ENCODE assay signal across 1 cellular context in the genomic region with DNA sequence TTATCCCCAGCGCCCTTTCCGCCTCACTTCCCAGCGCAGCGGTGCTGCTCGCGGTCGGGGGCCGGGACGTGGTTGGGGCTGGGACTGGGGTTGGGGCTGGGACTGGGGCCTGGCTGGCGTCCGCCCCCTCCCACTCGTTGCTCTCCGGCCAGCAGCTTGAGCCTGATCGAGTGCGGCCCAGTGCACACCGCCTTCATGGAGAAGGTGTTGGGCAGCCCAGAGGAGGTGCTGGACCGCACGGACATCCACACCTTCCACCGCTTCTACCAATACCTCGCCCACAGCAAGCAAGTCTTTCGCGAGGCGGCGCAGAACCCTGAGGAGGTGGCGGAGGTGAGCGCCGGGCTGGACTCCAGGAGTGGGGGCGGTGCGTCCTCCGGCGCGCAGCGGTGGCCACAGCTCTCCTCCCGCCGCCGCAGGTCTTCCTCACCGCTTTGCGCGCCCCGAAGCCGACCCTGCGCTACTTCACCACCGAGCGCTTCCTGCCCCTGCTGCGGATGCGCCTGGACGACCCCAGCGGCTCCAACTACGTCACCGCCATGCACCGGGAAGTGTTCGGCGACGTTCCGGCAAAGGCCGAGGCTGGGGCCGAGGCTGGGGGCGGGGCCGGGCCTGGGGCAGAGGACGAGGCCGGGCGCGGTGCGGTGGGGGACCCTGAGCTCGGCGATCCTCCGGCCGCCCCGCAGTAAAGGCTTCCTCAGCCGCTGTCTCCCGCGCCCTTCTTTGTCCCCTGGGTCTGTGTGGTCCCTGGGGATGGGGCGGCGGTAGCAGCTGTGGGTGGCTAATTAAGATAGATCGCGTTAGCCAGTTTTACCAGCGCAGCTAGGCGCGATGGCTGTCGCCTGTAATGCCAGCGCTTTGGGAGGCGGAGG.
TF ChIP-seq lines count a peak whose summit lies in the region.

No MANE protein-coding gene starts in this region.

TF ChIP-seq in GM12878, 131 proteins besides CTCF, POLR2A, EP300 and RAD21 (continues in another document):
- TF ChIP-seq NRF1 (conservative IDR thresholded peaks at IDR 0.05; ENCODE audit: low read depth, low read length): no peak
- TF ChIP-seq SMARCA5 (IDR thresholded peaks at IDR 0.05): no peak
- no peak for TF ChIP-seq RFX5 (IDR thresholded peaks at IDR 0.05; ENCODE audit: low read depth, low read length)
- no peak for TF ChIP-seq ZZZ3 (IDR thresholded peaks at IDR 0.05; ENCODE audit: control insufficient read depth, insufficient read length, low read depth)
- no peak for TF ChIP-seq ASH2L (IDR thresholded peaks at IDR 0.05; ENCODE audit: borderline replicate concordance, low read depth)
- TF ChIP-seq, protein P1, sequence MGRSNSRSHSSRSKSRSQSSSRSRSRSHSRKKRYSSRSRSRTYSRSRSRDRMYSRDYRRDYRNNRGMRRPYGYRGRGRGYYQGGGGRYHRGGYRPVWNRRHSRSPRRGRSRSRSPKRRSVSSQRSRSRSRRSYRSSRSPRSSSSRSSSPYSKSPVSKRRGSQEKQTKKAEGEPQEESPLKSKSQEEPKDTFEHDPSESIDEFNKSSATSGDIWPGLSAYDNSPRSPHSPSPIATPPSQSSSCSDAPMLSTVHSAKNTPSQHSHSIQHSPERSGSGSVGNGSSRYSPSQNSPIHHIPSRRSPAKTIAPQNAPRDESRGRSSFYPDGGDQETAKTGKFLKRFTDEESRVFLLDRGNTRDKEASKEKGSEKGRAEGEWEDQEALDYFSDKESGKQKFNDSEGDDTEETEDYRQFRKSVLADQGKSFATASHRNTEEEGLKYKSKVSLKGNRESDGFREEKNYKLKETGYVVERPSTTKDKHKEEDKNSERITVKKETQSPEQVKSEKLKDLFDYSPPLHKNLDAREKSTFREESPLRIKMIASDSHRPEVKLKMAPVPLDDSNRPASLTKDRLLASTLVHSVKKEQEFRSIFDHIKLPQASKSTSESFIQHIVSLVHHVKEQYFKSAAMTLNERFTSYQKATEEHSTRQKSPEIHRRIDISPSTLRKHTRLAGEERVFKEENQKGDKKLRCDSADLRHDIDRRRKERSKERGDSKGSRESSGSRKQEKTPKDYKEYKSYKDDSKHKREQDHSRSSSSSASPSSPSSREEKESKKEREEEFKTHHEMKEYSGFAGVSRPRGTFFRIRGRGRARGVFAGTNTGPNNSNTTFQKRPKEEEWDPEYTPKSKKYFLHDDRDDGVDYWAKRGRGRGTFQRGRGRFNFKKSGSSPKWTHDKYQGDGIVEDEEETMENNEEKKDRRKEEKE (IDR thresholded peaks at IDR 0.05): no peak
- TF ChIP-seq NFYA (IDR thresholded peaks at IDR 0.05; ENCODE audit: borderline replicate concordance, low read depth, low read length): no peak
- TF ChIP-seq, protein P2, sequence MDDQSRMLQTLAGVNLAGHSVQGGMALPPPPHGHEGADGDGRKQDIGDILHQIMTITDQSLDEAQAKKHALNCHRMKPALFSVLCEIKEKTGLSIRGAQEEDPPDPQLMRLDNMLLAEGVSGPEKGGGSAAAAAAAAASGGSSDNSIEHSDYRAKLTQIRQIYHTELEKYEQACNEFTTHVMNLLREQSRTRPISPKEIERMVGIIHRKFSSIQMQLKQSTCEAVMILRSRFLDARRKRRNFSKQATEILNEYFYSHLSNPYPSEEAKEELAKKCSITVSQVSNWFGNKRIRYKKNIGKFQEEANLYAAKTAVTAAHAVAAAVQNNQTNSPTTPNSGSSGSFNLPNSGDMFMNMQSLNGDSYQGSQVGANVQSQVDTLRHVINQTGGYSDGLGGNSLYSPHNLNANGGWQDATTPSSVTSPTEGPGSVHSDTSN (IDR thresholded peaks at IDR 0.05; ENCODE audit: insufficient replicate concordance, low read depth, low read length): no peak
- no peak for TF ChIP-seq USF1 (IDR thresholded peaks at IDR 0.05; ENCODE audit: borderline replicate concordance, extremely low read length, insufficient read depth, low read depth, low read length)
- no peak for TF ChIP-seq ZNF592 (IDR thresholded peaks at IDR 0.05)
- peak; percentile 93 for TF ChIP-seq GATAD2B (conservative IDR thresholded peaks at IDR 0.05; ENCODE audit: low read depth)
- TF ChIP-seq CBX5 (IDR thresholded peaks at IDR 0.05; ENCODE audit: low read depth): no peak
- TF ChIP-seq CREM (IDR thresholded peaks at IDR 0.05; ENCODE audit: low read depth): peak; percentile 92
- no peak for TF ChIP-seq RBBP5 (conservative IDR thresholded peaks at IDR 0.05)
- TF ChIP-seq ZBTB40 (IDR thresholded peaks at IDR 0.05; ENCODE audit: borderline replicate concordance): peak; percentile 44; the same call in 1 of the 2 replicates
- TF ChIP-seq, protein P3, sequence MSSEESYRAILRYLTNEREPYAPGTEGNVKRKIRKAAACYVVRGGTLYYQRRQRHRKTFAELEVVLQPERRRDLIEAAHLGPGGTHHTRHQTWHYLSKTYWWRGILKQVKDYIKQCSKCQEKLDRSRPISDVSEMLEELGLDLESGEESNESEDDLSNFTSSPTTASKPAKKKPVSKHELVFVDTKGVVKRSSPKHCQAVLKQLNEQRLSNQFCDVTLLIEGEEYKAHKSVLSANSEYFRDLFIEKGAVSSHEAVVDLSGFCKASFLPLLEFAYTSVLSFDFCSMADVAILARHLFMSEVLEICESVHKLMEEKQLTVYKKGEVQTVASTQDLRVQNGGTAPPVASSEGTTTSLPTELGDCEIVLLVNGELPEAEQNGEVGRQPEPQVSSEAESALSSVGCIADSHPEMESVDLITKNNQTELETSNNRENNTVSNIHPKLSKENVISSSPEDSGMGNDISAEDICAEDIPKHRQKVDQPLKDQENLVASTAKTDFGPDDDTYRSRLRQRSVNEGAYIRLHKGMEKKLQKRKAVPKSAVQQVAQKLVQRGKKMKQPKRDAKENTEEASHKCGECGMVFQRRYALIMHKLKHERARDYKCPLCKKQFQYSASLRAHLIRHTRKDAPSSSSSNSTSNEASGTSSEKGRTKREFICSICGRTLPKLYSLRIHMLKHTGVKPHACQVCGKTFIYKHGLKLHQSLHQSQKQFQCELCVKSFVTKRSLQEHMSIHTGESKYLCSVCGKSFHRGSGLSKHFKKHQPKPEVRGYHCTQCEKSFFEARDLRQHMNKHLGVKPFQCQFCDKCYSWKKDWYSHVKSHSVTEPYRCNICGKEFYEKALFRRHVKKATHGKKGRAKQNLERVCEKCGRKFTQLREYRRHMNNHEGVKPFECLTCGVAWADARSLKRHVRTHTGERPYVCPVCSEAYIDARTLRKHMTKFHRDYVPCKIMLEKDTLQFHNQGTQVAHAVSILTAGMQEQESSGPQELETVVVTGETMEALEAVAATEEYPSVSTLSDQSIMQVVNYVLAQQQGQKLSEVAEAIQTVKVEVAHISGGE (CRISPR knock-in tag; IDR thresholded peaks at IDR 0.05): no peak
- TF ChIP-seq TCF7 (IDR thresholded peaks at IDR 0.05; ENCODE audit: borderline replicate concordance): no peak
- peak in 1 of 2 experiments; percentile 43; a peak in 1 of 4 replicates for TF ChIP-seq IKZF2 (IDR thresholded peaks at IDR 0.05)
- TF ChIP-seq ZSCAN29 (IDR thresholded peaks at IDR 0.05): no peak
- peak; percentile 93 for TF ChIP-seq CREB1 (IDR thresholded peaks at IDR 0.05; ENCODE audit: low read depth)
- no peak for TF ChIP-seq NFIC (IDR thresholded peaks at IDR 0.05; ENCODE audit: low read depth, low read length)
- TF ChIP-seq NR2F1 (conservative IDR thresholded peaks at IDR 0.05): peak; percentile 74
- TF ChIP-seq MTA2 (IDR thresholded peaks at IDR 0.05; ENCODE audit: low read depth): peak; percentile 47; the same call in 1 of the 2 replicates
- no peak for TF ChIP-seq SP1 (IDR thresholded peaks at IDR 0.05; ENCODE audit: low read depth, low read length)
- TF ChIP-seq RAD51 (IDR thresholded peaks at IDR 0.05): no peak
- TF ChIP-seq NBN (IDR thresholded peaks at IDR 0.05): peak; percentile 69; the same call in 1 of the 2 replicates
- peak; percentile 82 for TF ChIP-seq DPF2 (IDR thresholded peaks at IDR 0.05)
- no peak for TF ChIP-seq SREBF1 (IDR thresholded peaks at IDR 0.05; ENCODE audit: low read length)
- TF ChIP-seq IKZF1 (conservative IDR thresholded peaks at IDR 0.05): peak; percentile 75
- TF ChIP-seq MEF2A (IDR thresholded peaks at IDR 0.05; ENCODE audit: insufficient read depth, low read depth, low read length): 0 out of 2 replicates have a peak, but pooled peaks have one; percentile 26
- TF ChIP-seq, protein P4, sequence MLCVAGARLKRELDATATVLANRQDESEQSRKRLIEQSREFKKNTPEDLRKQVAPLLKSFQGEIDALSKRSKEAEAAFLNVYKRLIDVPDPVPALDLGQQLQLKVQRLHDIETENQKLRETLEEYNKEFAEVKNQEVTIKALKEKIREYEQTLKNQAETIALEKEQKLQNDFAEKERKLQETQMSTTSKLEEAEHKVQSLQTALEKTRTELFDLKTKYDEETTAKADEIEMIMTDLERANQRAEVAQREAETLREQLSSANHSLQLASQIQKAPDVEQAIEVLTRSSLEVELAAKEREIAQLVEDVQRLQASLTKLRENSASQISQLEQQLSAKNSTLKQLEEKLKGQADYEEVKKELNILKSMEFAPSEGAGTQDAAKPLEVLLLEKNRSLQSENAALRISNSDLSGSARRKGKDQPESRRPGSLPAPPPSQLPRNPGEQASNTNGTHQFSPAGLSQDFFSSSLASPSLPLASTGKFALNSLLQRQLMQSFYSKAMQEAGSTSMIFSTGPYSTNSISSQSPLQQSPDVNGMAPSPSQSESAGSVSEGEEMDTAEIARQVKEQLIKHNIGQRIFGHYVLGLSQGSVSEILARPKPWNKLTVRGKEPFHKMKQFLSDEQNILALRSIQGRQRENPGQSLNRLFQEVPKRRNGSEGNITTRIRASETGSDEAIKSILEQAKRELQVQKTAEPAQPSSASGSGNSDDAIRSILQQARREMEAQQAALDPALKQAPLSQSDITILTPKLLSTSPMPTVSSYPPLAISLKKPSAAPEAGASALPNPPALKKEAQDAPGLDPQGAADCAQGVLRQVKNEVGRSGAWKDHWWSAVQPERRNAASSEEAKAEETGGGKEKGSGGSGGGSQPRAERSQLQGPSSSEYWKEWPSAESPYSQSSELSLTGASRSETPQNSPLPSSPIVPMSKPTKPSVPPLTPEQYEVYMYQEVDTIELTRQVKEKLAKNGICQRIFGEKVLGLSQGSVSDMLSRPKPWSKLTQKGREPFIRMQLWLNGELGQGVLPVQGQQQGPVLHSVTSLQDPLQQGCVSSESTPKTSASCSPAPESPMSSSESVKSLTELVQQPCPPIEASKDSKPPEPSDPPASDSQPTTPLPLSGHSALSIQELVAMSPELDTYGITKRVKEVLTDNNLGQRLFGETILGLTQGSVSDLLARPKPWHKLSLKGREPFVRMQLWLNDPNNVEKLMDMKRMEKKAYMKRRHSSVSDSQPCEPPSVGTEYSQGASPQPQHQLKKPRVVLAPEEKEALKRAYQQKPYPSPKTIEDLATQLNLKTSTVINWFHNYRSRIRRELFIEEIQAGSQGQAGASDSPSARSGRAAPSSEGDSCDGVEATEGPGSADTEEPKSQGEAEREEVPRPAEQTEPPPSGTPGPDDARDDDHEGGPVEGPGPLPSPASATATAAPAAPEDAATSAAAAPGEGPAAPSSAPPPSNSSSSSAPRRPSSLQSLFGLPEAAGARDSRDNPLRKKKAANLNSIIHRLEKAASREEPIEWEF (IDR thresholded peaks at IDR 0.05; ENCODE audit: insufficient replicate concordance, low read depth, low read length): no peak
